8 cellular contexts compared by ENCODE assay signal in genomic region chr5:171637811-171638210, GRCh38.
"Had no signal": no experiment of that assay in that cellular context is flagged by ENCODE, and none has a peak within 500 bp of the region (broad histone marks: within the 10 kb centered on the region; RNA-seq: fewer than 3 reads in every experiment).

No MANE protein-coding gene starts in this region.

- DNase-seq: GDM1, GF-D8 had no signal

- ATAC-seq: GM12878 had no signal

- FAIRE-seq: G401.6, GM12878, GM12891, GM12892, GM18507, GM19239 had no signal

- H3K4me3 ChIP-seq: GM12878 had no signal
